24 cellular contexts compared by ENCODE assay signal in genomic region chr10:12473491-12473890, GRCh38.
"Had no signal": no experiment of that assay in that cellular context is flagged by ENCODE, and none has a peak within 500 bp of the region (broad histone marks: within the 10 kb centered on the region; RNA-seq: fewer than 3 reads in every experiment).

No MANE protein-coding gene starts in this region.

- DNase-seq: activated CD4-positive, alpha-beta T cell treated with anti-CD3 and anti-CD28 coated beads for 36 hours; activated CD4-positive, CD25-positive, alpha-beta regulatory T cell; activated effector memory CD4-positive, alpha-beta T cell treated with Interleukin-2 at 50 U/mL for 16 hours; activated naive CD4-positive, alpha-beta T cell treated with Interleukin-2 at 50 U/mL for 16 hours; activated T-cell treated with anti-CD3 and anti-CD28 coated beads for 4 hours; activated T-cell treated with anti-CD3 and anti-CD28 coated beads, Interleukin-2, amount 50 U/mL, for 72 hours; anterior cingulate cortex; foreskin keratinocyte; heart right ventricle; left lung; lower lobe of right lung; nephron progenitor cell; ovary; retina; T-cell; uterus had no signal

- H3K4me3 ChIP-seq: esophagus muscularis mucosa, heart right ventricle, left lung, lower lobe of right lung, ovary, prostate gland, thoracic aorta, uterus had no signal

- H3K27ac ChIP-seq: esophagus muscularis mucosa, foreskin keratinocyte, heart right ventricle, left lung, lower lobe of right lung, ovary, prostate gland, thoracic aorta, uterus had no signal

- H3K27me3 ChIP-seq: esophagus muscularis mucosa, foreskin keratinocyte, left lung, ovary, uterus had no signal

- ATAC-seq: activated CD4-positive, alpha-beta T cell treated with anti-CD3 and anti-CD28 coated beads for 36 hours; activated T-cell treated with anti-CD3 and anti-CD28 coated beads, Interleukin-2, amount 50 U/mL, for 72 hours; foreskin keratinocyte; left lung; lower lobe of right lung; T-cell had no signal

- H3K27ac Mint-ChIP-seq: activated CD4-positive, alpha-beta T cell treated with anti-CD3 and anti-CD28 coated beads for 36 hours; activated naive CD8-positive, alpha-beta T cell; activated T-cell treated with anti-CD3 and anti-CD28 coated beads, Interleukin-2, amount 50 U/mL, for 72 hours; nephron progenitor cell; stimulated activated naive CD8-positive, alpha-beta T cell treated with anti-CD3 and anti-CD28 coated beads, Interleukin-15, Interleukin-2, amounts not matched to agents 100 ng/mL and 50 ng/mL, for 24 hours; T-cell; T-helper 2 cell treated with Interferon-gamma antibody and Interleukin-4, amounts not matched to agents 5 μg/mL and 100 μg/mL, for 36 hours; type B pancreatic cell had no signal

- H3K9me3 ChIP-seq: esophagus muscularis mucosa, left lung, lower lobe of right lung, ovary, prostate gland, thoracic aorta, uterus had no signal

- H3K4me1 ChIP-seq: foreskin keratinocyte, left lung, prostate gland, uterus had no signal

- H3K9me3 Mint-ChIP-seq: nephron progenitor cell had no signal

- H3K27me3 Mint-ChIP-seq: activated CD4-positive, alpha-beta T cell treated with anti-CD3 and anti-CD28 coated beads for 36 hours; activated naive CD8-positive, alpha-beta T cell; stimulated activated naive CD8-positive, alpha-beta T cell treated with anti-CD3 and anti-CD28 coated beads, Interleukin-15, Interleukin-2, amounts not matched to agents 100 ng/mL and 50 ng/mL, for 24 hours; T-cell; type B pancreatic cell had no signal

- H3K36me3 Mint-ChIP-seq: type B pancreatic cell had no signal

- H3K36me3 ChIP-seq: esophagus muscularis mucosa, heart right ventricle, left lung, lower lobe of right lung, ovary, prostate gland, thoracic aorta, uterus had no signal

- H3K4me3 Mint-ChIP-seq: activated CD4-positive, alpha-beta T cell treated with anti-CD3 and anti-CD28 coated beads for 36 hours; activated naive CD8-positive, alpha-beta T cell; activated T-cell treated with anti-CD3 and anti-CD28 coated beads, Interleukin-2, amount 50 U/mL, for 72 hours; brain; nephron progenitor cell; stimulated activated naive CD8-positive, alpha-beta T cell treated with anti-CD3 and anti-CD28 coated beads, Interleukin-15, Interleukin-2, amounts not matched to agents 100 ng/mL and 50 ng/mL, for 24 hours; T-cell; T-helper 2 cell treated with Interferon-gamma antibody and Interleukin-4, amounts not matched to agents 5 μg/mL and 100 μg/mL, for 36 hours; type B pancreatic cell had no signal
